26 cellular contexts compared by ENCODE assay signal in genomic region chr21:44437371-44437695, GRCh38.
"Had no signal": no experiment of that assay in that cellular context is flagged by ENCODE, and none has a peak within 500 bp of the region (broad histone marks: within the 10 kb centered on the region; RNA-seq: fewer than 3 reads in every experiment).

No MANE protein-coding gene starts in this region.

- H3K4me3 ChIP-seq: MG63, Peyer's patch had no signal

- H3K4me1 ChIP-seq: Peyer's patch had no signal

- H3K9ac ChIP-seq: KMS-11 had no signal

- H3K36me3 ChIP-seq: MG63, Peyer's patch had no signal

- H3K27me3 ChIP-seq: MG63, Peyer's patch had no signal

- H3K27ac ChIP-seq: KMS-11, Peyer's patch, RWPE1 had no signal

- H3K9me3 ChIP-seq: MG63, Peyer's patch had no signal

- ATAC-seq: activated CD8-positive, alpha-beta T cell treated with anti-CD3 and anti-CD28 coated beads, Interleukin-2, amount 10 ng/mL, durations not matched to agents 7 days and 5 days; activated T-cell treated with anti-CD3 and anti-CD28 coated beads, Interleukin-2, amount 50 U/mL, for 4 hours; WTC11 had no signal

- DNase-seq: activated CD4-positive, alpha-beta T cell treated with anti-CD3 and anti-CD28 coated beads for 48 hours; activated CD4-positive, alpha-beta T cell treated with anti-CD3 and anti-CD28 coated beads, Interleukin-2, amount 50 U/mL, for 4 hours; activated CD4-positive, CD25-positive, alpha-beta regulatory T cell treated with anti-CD3 and anti-CD28 coated beads, Interleukin-2, amount 50 U/mL, for 72 hours; activated CD8-positive, alpha-beta T cell treated with anti-CD3 and anti-CD28 coated beads, Interleukin-2, amount 10 ng/mL, durations not matched to agents 7 days and 5 days; activated gamma-delta T cell; activated naive CD4-positive, alpha-beta T cell treated with anti-CD3 and anti-CD28 coated beads for 36 hours; activated T-cell treated with anti-CD3 and anti-CD28 coated beads, Interleukin-2, amount 50 U/mL, for 4 hours; MG63; MV-4-11; NCI-H1092 treated with DMSO at 0.1 percent for 48 hours; NCI-H1417 treated with DMSO at 0.1 percent for 48 hours; NCI-H1694; NCI-H2029; NCI-H2107; NCI-H345; NCI-H510A; NCI-H526 treated with DMSO at 0.1 percent for 48 hours; NCI-H82; NK-92 treated with Interleukin-12 subunit alpha and Interleukin-12 subunit beta, amount 100 ng/mL, for 24 hours; OCI-M1; SHP77 treated with DMSO at 0.1 percent for 48 hours; T-helper 9 cell had no signal
